ENCODE assay signal across 8 cellular contexts in genomic region chr19:18300930-18301717, GRCh38. TPM values are rescaled to one million over a fixed set of nuclear protein-coding genes. Genes with fewer than 3 reads are reported as not detected.
DNase-seq lines count a peak whose midpoint lies in the region; ATAC-seq, FAIRE-seq and TF ChIP-seq lines count a peak whose summit lies in the region.

No MANE protein-coding gene starts in this region.

- H3K36me3 Mint-ChIP-seq in CD8-positive, alpha-beta T cell: peaks cover 11% of the 10 kb centered on the region
- H3K36me3 Mint-ChIP-seq in type B pancreatic cell: no peaks in the 10 kb centered on the region

- 39 to 46% (median 44%) methylated on average over 12 to 18 of the region's 18 CpGs for WGBS in ovary, 3 donors

- no peak for DNase-seq in CD8-positive, alpha-beta T cell
- DNase-seq in fibroblast of lung (ENCODE audit: low read depth in 2 of 2): peak; percentile 67 to 74
- DNase-seq in ovary: peak; percentile 63 to 78 (median 71)
- DNase-seq in NK-92 treated with Interleukin-12 subunit alpha and Interleukin-12 subunit beta, amount 100 ng/mL, for 24 hours (lab: John Stamatoyannopoulos, UW): no peak
- no peak for DNase-seq in type B pancreatic cell (ENCODE audit: extremely low spot score, unreplicated experiment)
- no peak for DNase-seq in D721Med (ENCODE audit: insufficient read length, low spot score)
- DNase-seq in cerebellum (ENCODE audit: low spot score): no peak

- H3K4me3 ChIP-seq in CD8-positive, alpha-beta T cell (ENCODE audit: low read depth, low read length): no peak overlapping the region
- no peak overlapping the region for H3K4me3 ChIP-seq in fibroblast of lung (replicated peaks in 1 of 4; ENCODE audit: control extremely low read depth in 1 of 4, insufficient read depth in 1 of 4, low read depth in 3 of 4, low read length in 4 of 4)
- H3K4me3 ChIP-seq in ovary: no peak overlapping the region

- H3K9me3 ChIP-seq in CD8-positive, alpha-beta T cell (ENCODE audit: low read length): no peaks in the 10 kb centered on the region
- H3K9me3 ChIP-seq in fibroblast of lung (ENCODE audit: control insufficient read depth, insufficient read depth, low read depth, low read length) (no peaks in the 10 kb centered on the region), ovary (no peaks in the 10 kb centered on the region)

- CTCF ChIA-PET in CD8-positive, alpha-beta T cell (lab: Charles Lee): interaction anchor here (0.8 to 6.7 kb wide), 4 partner anchors 16 to 294 kb away, joined by 3 to 91 read pairs (median 4); partner anchors contain the start of gene JUND

- H3K79me2 ChIP-seq in fibroblast of lung (ENCODE audit: control insufficient read depth, insufficient read depth, low read length): no peaks in the 10 kb centered on the region

- peak overlapping the region; percentile 57 for H3K27ac Mint-ChIP-seq in CD8-positive, alpha-beta T cell
- no peak overlapping the region for H3K27ac Mint-ChIP-seq in type B pancreatic cell

- no peak overlapping the region for H3K9ac ChIP-seq in fibroblast of lung (ENCODE audit: insufficient read depth, low read length)

- TF ChIP-seq POLR2A in ovary (IDR thresholded peaks at IDR 0.05): no peak

- TF ChIP-seq EP300 in ovary (IDR thresholded peaks at IDR 0.05): no peak

- no peaks in the 10 kb centered on the region for H4K20me1 ChIP-seq in fibroblast of lung (ENCODE audit: control insufficient read depth, extremely low read depth, insufficient read depth, low read length)

- no peak overlapping the region for H3K4me3 Mint-ChIP-seq in CD8-positive, alpha-beta T cell
- H3K4me3 Mint-ChIP-seq in type B pancreatic cell: no peak overlapping the region

- H3K27ac ChIP-seq in CD8-positive, alpha-beta T cell (ENCODE audit: low read depth, low read length): peak overlapping the region; percentile 21
- H3K27ac ChIP-seq in fibroblast of lung (ENCODE audit: insufficient read depth, low read length) (peak overlapping the region; percentile 41), ovary (peak overlapping the region; percentile 40 to 59)

- no peaks in the 10 kb centered on the region for H3K9me3 Mint-ChIP-seq in CD8-positive, alpha-beta T cell
- H3K9me3 Mint-ChIP-seq in type B pancreatic cell: no peaks in the 10 kb centered on the region

- H2AFZ ChIP-seq in fibroblast of lung (ENCODE audit: low read length): no peak overlapping the region

- no peaks in the 10 kb centered on the region for H3K27me3 Mint-ChIP-seq in CD8-positive, alpha-beta T cell (ENCODE audit: low read depth)
- no peaks in the 10 kb centered on the region for H3K27me3 Mint-ChIP-seq in type B pancreatic cell

- H3K4me2 ChIP-seq in fibroblast of lung (ENCODE audit: extremely low read depth, insufficient read depth, low read length): no peak overlapping the region

- no peak for TF ChIP-seq CTCF in CD8-positive, alpha-beta T cell (IDR thresholded peaks at IDR 0.05)
- TF ChIP-seq CTCF in fibroblast of lung (conservative IDR thresholded peaks at IDR 0.05 in 1 of 2, IDR thresholded peaks at IDR 0.05 in 1 of 2; ENCODE audit: low read depth in 1 of 2, low read length in 2 of 2): no peak
- no peak for TF ChIP-seq CTCF in ovary (IDR thresholded peaks at IDR 0.05)
- no peak for TF ChIP-seq CTCF in type B pancreatic cell (conservative IDR thresholded peaks at IDR 0.05)
- TF ChIP-seq CTCF in D721Med (IDR thresholded peaks at IDR 0.05; ENCODE audit: insufficient read depth, missing control alignments): no peak

- H3K36me3 ChIP-seq in CD8-positive, alpha-beta T cell (ENCODE audit: insufficient read depth, low read length): no peaks in the 10 kb centered on the region
- H3K36me3 ChIP-seq in fibroblast of lung (ENCODE audit: control insufficient read depth, insufficient read depth, low read length) (no peaks in the 10 kb centered on the region), ovary (no peaks in the 10 kb centered on the region)

- peaks cover 35% of the 10 kb centered on the region for H3K4me1 ChIP-seq in CD8-positive, alpha-beta T cell (ENCODE audit: insufficient read depth, low read length)
- H3K4me1 ChIP-seq in fibroblast of lung (ENCODE audit: control insufficient read depth, extremely low read depth, insufficient read depth, low read length): peaks cover 27% of the 10 kb centered on the region
- H3K4me1 ChIP-seq in ovary (ENCODE audit: insufficient read depth): peaks cover 12% of the 10 kb centered on the region

- no peaks in the 10 kb centered on the region for H3K27me3 ChIP-seq in CD8-positive, alpha-beta T cell (ENCODE audit: insufficient read depth, low read length)
- no peaks in the 10 kb centered on the region for H3K27me3 ChIP-seq in fibroblast of lung (ENCODE audit: control insufficient read depth, insufficient read depth, low read length)
- H3K27me3 ChIP-seq in ovary: no peaks in the 10 kb centered on the region

- no peak for ATAC-seq in CD8-positive, alpha-beta T cell
- peak; percentile 43 for ATAC-seq in SK-N-SH treated with all-trans-retinoic acid at 6 μM for 48 hours

- POLR2A ChIA-PET in CD8-positive, alpha-beta T cell (lab: Charles Lee): interaction anchor here (0.6 to 8.8 kb wide), 2 partner anchors 9 to 21 kb away, joined by 3 to 207 read pairs; partner anchors contain the start of gene JUND

- FAIRE-seq in D721Med (lab: Jason Lieb, UNC): no peak

- intact Hi-C loops in CD8-positive, alpha-beta T cell (cut with DNase I, micrococcal nuclease): no loop called here
- intact Hi-C loops in ovary (cut with DNase I): no loop called here

- H3K4me1 Mint-ChIP-seq in CD8-positive, alpha-beta T cell (ENCODE audit: low read depth): peaks cover 31% of the 10 kb centered on the region
- peaks cover 21% of the 10 kb centered on the region for H3K4me1 Mint-ChIP-seq in type B pancreatic cell (ENCODE audit: unreplicated experiment)

TF ChIP-seq in SK-N-SH treated with all-trans-retinoic acid at 6 μM for 48 hours, 23 proteins besides CTCF, POLR2A, EP300 and RAD21 (continues in another document):
- no peak for TF ChIP-seq POU6F1 (CRISPR knock-in tag; IDR thresholded peaks at IDR 0.05; ENCODE audit: borderline replicate concordance, low read depth)

RNA-seq across cellular contexts. Expression of gene JUND, which starts 19.7 kb away (rescaled TPM):
- 1,000 to 10,000 TPM; 1,995 to 2,125 TPM for total RNA-seq in CD8-positive, alpha-beta T cell
- total RNA-seq in fibroblast of lung (149 and 166 TPM in 2 replicates), ovary (1,000 to 10,000 TPM in 2 of 7 donors, 100 to 1,000 TPM in 5; 163 to 1,260 (median 581) TPM), type B pancreatic cell (ENCODE audit: low replicate concordance) (126 and 232 TPM in 2 replicates), cerebellum (60.1 TPM)
- polyA plus RNA-seq in fibroblast of lung (47.6 and 65.8 TPM in 2 replicates), ovary (100 to 1,000 TPM in 1 of 2 donors, 10 to 100 TPM in 1; 95.2 to 301 TPM)
- polyA plus RNA-seq in fibroblast of lung (2012): 92.1 and 103 TPM in 2 replicates
- 15.3 and 34.4 TPM in 2 replicates for polyA minus RNA-seq in fibroblast of lung (ENCODE audit: low replicate concordance)

RNA-seq across cellular contexts. Expression of gene LSM4, which starts 21.8 kb away (rescaled TPM):
- 10 to 100 TPM; 41.1 to 43.9 TPM for total RNA-seq in CD8-positive, alpha-beta T cell
- 70.9 and 124 TPM in 2 replicates for total RNA-seq in fibroblast of lung
- 50.9 and 97.2 TPM in 2 replicates for polyA plus RNA-seq in fibroblast of lung
- polyA plus RNA-seq in fibroblast of lung (2012): 80.5 and 169 TPM in 2 replicates
- 12.9 and 24.4 TPM in 2 replicates for polyA minus RNA-seq in fibroblast of lung (ENCODE audit: low replicate concordance)
- 100 to 1,000 TPM in 1 of 7 donors, 10 to 100 TPM in 6; 45.0 to 121 (median 77.3) TPM for total RNA-seq in ovary
- 10 to 100 TPM; 38.3 to 66.0 TPM for polyA plus RNA-seq in ovary
- 196 and 223 TPM in 2 replicates for total RNA-seq in type B pancreatic cell (ENCODE audit: low replicate concordance)
- 55.1 TPM for total RNA-seq in cerebellum

RNA-seq across cellular contexts. Expression of gene IQCN, which starts 26.9 kb away (rescaled TPM):
- 10 to 100 TPM in 1 of 2 experiments, 1 to 10 TPM in 1; 7.6 to 10.4 TPM for total RNA-seq in CD8-positive, alpha-beta T cell
- total RNA-seq in fibroblast of lung (0.51 and 0.83 TPM in 2 replicates), ovary (10 to 100 TPM in 5 of 7 donors, 1 to 10 TPM in 2; 6.0 to 18.4 (median 11.7) TPM), type B pancreatic cell (ENCODE audit: low replicate concordance) (7.8 and 10.2 TPM in 2 replicates), cerebellum (2.9 TPM)
- polyA plus RNA-seq in fibroblast of lung (0.27 and 0.79 TPM in 2 replicates), ovary (1 to 10 TPM; 2.5 to 9.3 TPM)
- 0.23 and 1.1 TPM in 2 replicates for polyA plus RNA-seq in fibroblast of lung (2012)
- 3.5 and 7.5 TPM in 2 replicates for polyA minus RNA-seq in fibroblast of lung (ENCODE audit: low replicate concordance)

RNA-seq across cellular contexts. Expression of gene PGPEP1, which starts 39.3 kb away (rescaled TPM):
- total RNA-seq in CD8-positive, alpha-beta T cell: 10 to 100 TPM; 20.0 to 25.2 TPM
- total RNA-seq in fibroblast of lung (63.9 and 78.8 TPM in 2 replicates), ovary (10 to 100 TPM in 6 of 7 donors, 1 to 10 TPM in 1; 9.3 to 64.5 (median 50.3) TPM), type B pancreatic cell (ENCODE audit: low replicate concordance) (28.8 and 46.7 TPM in 2 replicates), cerebellum (13.4 TPM)
- polyA plus RNA-seq in fibroblast of lung (17.0 and 25.4 TPM in 2 replicates), ovary (10 to 100 TPM; 13.8 to 16.9 TPM)
- 17.8 and 24.4 TPM in 2 replicates for polyA plus RNA-seq in fibroblast of lung (2012)
- 110 and 120 TPM in 2 replicates for polyA minus RNA-seq in fibroblast of lung (ENCODE audit: low replicate concordance)

Comparison
In these comparisons a context has a peak if more than half of its experiments do, and no peak if none do; other contexts are left out.
1. DNase-seq: peak in fibroblast of lung (2 of 2) and ovary (5 of 5); none in CD8-positive, alpha-beta T cell (0 of 7), NK-92 treated with Interleukin-12 subunit alpha and Interleukin-12 subunit beta, amount 100 ng/mL, for 24 hours (single experiment), type B pancreatic cell (single experiment), D721Med (single experiment) and cerebellum (single experiment).
2. Peak in every context shown above with its lines, with median percentiles within 50 percentile points of each other: H3K27ac ChIP-seq.